In the genomic region with DNA sequence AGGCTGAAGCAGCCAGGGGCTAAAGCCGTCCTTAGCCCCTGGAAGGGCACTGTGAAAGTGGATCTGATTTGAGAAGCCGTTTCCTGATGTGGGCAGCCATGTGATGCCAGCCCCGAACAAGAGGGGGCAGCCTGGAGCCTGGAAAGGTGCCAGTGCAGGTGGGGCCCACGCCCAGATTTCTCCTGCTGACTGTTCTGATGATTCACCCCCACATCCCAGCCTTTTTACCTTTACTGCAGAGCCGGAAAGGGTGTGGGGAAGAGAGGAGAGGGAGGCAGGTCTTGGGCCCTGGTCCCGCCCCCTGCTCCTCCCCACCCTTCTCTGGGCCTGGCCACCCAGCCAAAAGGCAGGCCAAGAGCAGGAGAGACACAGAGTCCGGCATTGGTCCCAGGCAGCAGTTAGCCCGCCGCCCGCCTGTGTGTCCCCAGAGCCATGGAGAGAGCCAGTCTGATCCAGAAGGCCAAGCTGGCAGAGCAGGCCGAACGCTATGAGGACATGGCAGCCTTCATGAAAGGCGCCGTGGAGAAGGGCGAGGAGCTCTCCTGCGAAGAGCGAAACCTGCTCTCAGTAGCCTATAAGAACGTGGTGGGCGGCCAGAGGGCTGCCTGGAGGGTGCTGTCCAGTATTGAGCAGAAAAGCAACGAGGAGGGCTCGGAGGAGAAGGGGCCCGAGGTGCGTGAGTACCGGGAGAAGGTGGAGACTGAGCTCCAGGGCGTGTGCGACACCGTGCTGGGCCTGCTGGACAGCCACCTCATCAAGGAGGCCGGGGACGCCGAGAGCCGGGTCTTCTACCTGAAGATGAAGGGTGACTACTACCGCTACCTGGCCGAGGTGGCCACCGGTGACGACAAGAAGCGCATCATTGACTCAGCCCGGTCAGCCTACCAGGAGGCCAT, we compare ENCODE assay signal across 9 cellular contexts. TPM values are rescaled to one million over a fixed set of nuclear protein-coding genes. Genes with fewer than 3 reads are reported as not detected.
DNase-seq lines count a peak whose midpoint lies in the region; ATAC-seq and TF ChIP-seq lines count a peak whose summit lies in the region.
"Had no signal": no experiment of that assay in that cellular context is flagged by ENCODE, and none has a peak within 500 bp of the region (broad histone marks: within the 10 kb centered on the region; RNA-seq: fewer than 3 reads in every experiment).

A gene (plus strand): TSS at position 369 of the 896 bp plus-strand sequence. CDS start 64 bp downstream, at position 433.

- ATAC-seq in natural killer cell treated with Interleukin-12 subunit alpha and Interleukin-12 subunit beta and Interleukin-15 and Interleukin-18, amount 100 ng/mL, for 72 hours, result no peak
- no peak for ATAC-seq in GM18909 (IDR thresholded peaks at IDR 0.05; ENCODE audit: poor library complexity, unreplicated experiment)
- ATAC-seq in HG02840 (IDR thresholded peaks at IDR 0.05; ENCODE audit: low FRiP score, unreplicated experiment), result no peak

- no peak within 1 kb of the TSS for H3K4me3 ChIP-seq in WERI-Rb-1 (ENCODE audit: low read depth, low read length)
- peak within 1 kb of the TSS; percentile 77 to 93 for H3K4me3 ChIP-seq in duodenal mucosa (ENCODE audit: low read depth in 1 of 2, low read length in 2 of 2)
- no peak within 1 kb of the TSS for H3K4me3 ChIP-seq in testis

- no peak within 1 kb of the TSS; the same call in none of the 2 replicates for H3K27ac ChIP-seq in WERI-Rb-1
- H3K27ac ChIP-seq in duodenal mucosa (ENCODE audit: low read depth, low read length), result peak within 1 kb of the TSS; percentile 83
- H3K27ac ChIP-seq in testis, result no peak within 1 kb of the TSS

- peak within 1 kb of the TSS; percentile 96 to 100 for H3K9ac ChIP-seq in duodenal mucosa (ENCODE audit: low read depth in 1 of 2, low read length in 2 of 2)

- TF ChIP-seq POLR2A in testis (IDR thresholded peaks at IDR 0.05), result no peak

- H3K36me3 ChIP-seq in WERI-Rb-1 (no peaks in the 10 kb centered on the region), duodenal mucosa (ENCODE audit: control insufficient read depth in 1 of 2, insufficient read depth in 2 of 2, low read length in 2 of 2) (peaks cover 0 to under 1% of the 10 kb centered on the region in 2 donors), testis (ENCODE audit: low read depth, missing control alignments) (no peaks in the 10 kb centered on the region)
- H3K36me3 ChIP-seq: thyroid gland had no signal

- intact Hi-C loops in testis (cut with DNase I; ENCODE audit: low total_unique reads), result no loop called here

- peak within 1 kb of the TSS; percentile 12 to 39 for H3K27ac Mint-ChIP-seq in natural killer cell treated with Interleukin-12 subunit alpha and Interleukin-12 subunit beta and Interleukin-15 and Interleukin-18, amount 100 ng/mL, for 72 hours

- no peaks in the 10 kb centered on the region for H3K27me3 ChIP-seq in WERI-Rb-1 (ENCODE audit: insufficient read depth, low read depth, severe bottlenecking)
- H3K27me3 ChIP-seq in duodenal mucosa (ENCODE audit: control insufficient read depth in 1 of 2, insufficient read depth in 2 of 2, low read length in 2 of 2), result no peaks in the 10 kb centered on the region
- H3K27me3 ChIP-seq in testis, result no peaks in the 10 kb centered on the region
- H3K27me3 ChIP-seq: thyroid gland had no signal

- DNase-seq in ELF-1 (ENCODE audit: low read depth, low spot score) (peak; percentile 91), NCI-H1048 (lab: John Stamatoyannopoulos, UW) (peak; percentile 71), WERI-Rb-1 (peak; percentile 47), testis (no peak)
- DNase-seq in natural killer cell treated with Interleukin-12 subunit alpha and Interleukin-12 subunit beta and Interleukin-15 and Interleukin-18, amount 100 ng/mL, for 72 hours (ENCODE audit: low spot score), result no peak

- peak within 1 kb of the TSS; percentile 90 for H3K4me3 Mint-ChIP-seq in natural killer cell treated with Interleukin-12 subunit alpha and Interleukin-12 subunit beta and Interleukin-15 and Interleukin-18, amount 100 ng/mL, for 72 hours

- H3K27me3 Mint-ChIP-seq in natural killer cell treated with Interleukin-12 subunit alpha and Interleukin-12 subunit beta and Interleukin-15 and Interleukin-18, amount 100 ng/mL, for 72 hours, result no peaks in the 10 kb centered on the region

- TF ChIP-seq CTCF in WERI-Rb-1 (IDR thresholded peaks at IDR 0.05; ENCODE audit: low read depth, low read length) (peak; percentile 55), testis (IDR thresholded peaks at IDR 0.05) (no peak)

- WGBS in testis, 2 donors, result 81 to 87% methylated on average over 29 to 31 of the region's 37 CpGs

- no peaks in the 10 kb centered on the region for H3K9me3 Mint-ChIP-seq in natural killer cell treated with Interleukin-12 subunit alpha and Interleukin-12 subunit beta and Interleukin-15 and Interleukin-18, amount 100 ng/mL, for 72 hours

- no peaks in the 10 kb centered on the region for H3K36me3 Mint-ChIP-seq in natural killer cell treated with Interleukin-12 subunit alpha and Interleukin-12 subunit beta and Interleukin-15 and Interleukin-18, amount 100 ng/mL, for 72 hours

- peaks cover 20 to 24% of the 10 kb centered on the region in 2 donors for H3K4me1 Mint-ChIP-seq in natural killer cell treated with Interleukin-12 subunit alpha and Interleukin-12 subunit beta and Interleukin-15 and Interleukin-18, amount 100 ng/mL, for 72 hours (ENCODE audit: low read depth in 2 of 2)

- H3K9me3 ChIP-seq in WERI-Rb-1 (ENCODE audit: severe bottlenecking), result no peaks in the 10 kb centered on the region
- H3K9me3 ChIP-seq in duodenal mucosa (ENCODE audit: control insufficient read depth in 1 of 2, low read length in 2 of 2), result no peaks in the 10 kb centered on the region
- no peaks in the 10 kb centered on the region for H3K9me3 ChIP-seq in testis
- H3K9me3 ChIP-seq: thyroid gland had no signal

- H3K4me1 ChIP-seq in duodenal mucosa (ENCODE audit: control insufficient read depth in 1 of 2, insufficient read depth in 2 of 2, low read length in 2 of 2), result peaks cover 16% of the 10 kb centered on the region in 2 donors
- H3K4me1 ChIP-seq in testis, result peaks cover 5% of the 10 kb centered on the region

RNA-seq across cellular contexts. Expression of the gene that starts here (rescaled TPM):
- under 1 TPM; 0.50 to 0.56 TPM for total RNA-seq in natural killer cell treated with Interleukin-12 subunit alpha and Interleukin-12 subunit beta and Interleukin-15 and Interleukin-18, amount 100 ng/mL, for 72 hours
- total RNA-seq in testis, result under 1 TPM in 1 of 2 donors, not detected in 1; 0.31 TPM
- polyA plus RNA-seq in testis (ENCODE audit: insufficient read depth, low read depth, low replicate concordance), result 0.41 TPM

Comparison
In these comparisons a context has a peak if more than half of its experiments do, and no peak if none do; other contexts are left out.
1. DNase-seq: peak in ELF-1 (single experiment), NCI-H1048 (single experiment) and WERI-Rb-1 (single experiment); none in natural killer cell treated with Interleukin-12 subunit alpha and Interleukin-12 subunit beta and Interleukin-15 and Interleukin-18, amount 100 ng/mL, for 72 hours (single experiment) and testis (single experiment).
2. H3K4me3 ChIP-seq: peak in duodenal mucosa (2 of 2); none in WERI-Rb-1 (single experiment) and testis (0 of 2).